In genomic region chr2:177239934-177240600, GRCh38 we compare ENCODE assay signal across 8 cellular contexts. TPM values are rescaled to one million over a fixed set of nuclear protein-coding genes. Genes with fewer than 3 reads are reported as not detected.
DNase-seq lines count a peak whose midpoint lies in the region; ATAC-seq, FAIRE-seq and TF ChIP-seq lines count a peak whose summit lies in the region.

No MANE protein-coding gene starts in this region.

- H3K4me1 ChIP-seq in kidney (ENCODE audit: control insufficient read depth in 1 of 2, insufficient read depth in 1 of 2, low read depth in 1 of 2, low read length in 2 of 2): peaks cover 49 to 55% of the 10 kb centered on the region in 2 donors

- in situ Hi-C loops in astrocyte of the spinal cord (cut with HindIII; ENCODE audit: low sequenced_read_pairs): no loop called here

- H3K9ac ChIP-seq in kidney (ENCODE audit: low read length in 2 of 2): no peak overlapping the region

- ATAC-seq in activated CD4-positive, CD25-positive, alpha-beta regulatory T cell treated with anti-CD3 and anti-CD28 coated beads, Interleukin-2, amount 50 U/mL, for 24 hours: peak; percentile 80 to 82
- ATAC-seq in HG02759 (IDR thresholded peaks at IDR 0.05; ENCODE audit: unreplicated experiment) (peak; percentile 83), HG03521 (IDR thresholded peaks at IDR 0.05; ENCODE audit: unreplicated experiment) (no peak)

- intact Hi-C loops in kidney (cut with DNase I): no loop called here

- H3K4me3 ChIP-seq in astrocyte of the spinal cord (ENCODE audit: low read depth, low read length): no peak overlapping the region
- H3K4me3 ChIP-seq in kidney (ENCODE audit: low read length in 2 of 2): peak overlapping the region in 1 of 2 donors; percentile 22

- H3K9me3 ChIP-seq in kidney (ENCODE audit: control insufficient read depth in 1 of 2, low read length in 2 of 2): no peaks in the 10 kb centered on the region

- no peak for FAIRE-seq in kidney (lab: Jason Lieb, UNC)

- no peak for DNase-seq in activated CD4-positive, CD25-positive, alpha-beta regulatory T cell treated with anti-CD3 and anti-CD28 coated beads, Interleukin-2, amount 50 U/mL, for 72 hours
- peak; percentile 76 for DNase-seq in NCI-H69 (lab: John Stamatoyannopoulos, UW)
- DNase-seq in astrocyte of the spinal cord (ENCODE audit: low read depth, low spot score): peak; percentile 58
- DNase-seq in kidney: no peak
- DNase-seq in stromal cell of bone marrow (ENCODE audit: low read depth): peak; percentile 68

- peak overlapping the region; percentile 30 to 85 for H3K27ac ChIP-seq in kidney (ENCODE audit: low read depth in 2 of 2, low read length in 2 of 2)

- H3K36me3 ChIP-seq in kidney (ENCODE audit: control insufficient read depth in 1 of 2, insufficient read depth in 2 of 2, low read length in 2 of 2): no peaks in the 10 kb centered on the region

- TF ChIP-seq CTCF in astrocyte of the spinal cord (IDR thresholded peaks at IDR 0.05; ENCODE audit: low read depth, low read length) (no peak), kidney (IDR thresholded peaks at IDR 0.05; ENCODE audit: borderline replicate concordance, extremely low read depth, insufficient read depth) (no peak)

RNA-seq across cellular contexts. Expression of gene NFE2L2, which starts 24.5 kb away (rescaled TPM):
- 149 TPM for total RNA-seq in kidney
- 105 TPM for polyA plus RNA-seq in kidney (ENCODE audit: insufficient read depth, low read depth, low replicate concordance)

RNA-seq across cellular contexts. Expression of gene HNRNPA3, which starts 27.5 kb away (rescaled TPM):
- total RNA-seq in kidney: 173 TPM
- 156 TPM for polyA plus RNA-seq in kidney (ENCODE audit: insufficient read depth, low read depth, low replicate concordance)

Comparison
In these comparisons a context has a peak if more than half of its experiments do, and no peak if none do; other contexts are left out.
1. DNase-seq: peak in NCI-H69 (single experiment), astrocyte of the spinal cord (single experiment) and stromal cell of bone marrow (single experiment); none in activated CD4-positive, CD25-positive, alpha-beta regulatory T cell treated with anti-CD3 and anti-CD28 coated beads, Interleukin-2, amount 50 U/mL, for 72 hours (single experiment) and kidney (single experiment).